ENCODE assay signal across 16 cellular contexts in the genomic region with DNA sequence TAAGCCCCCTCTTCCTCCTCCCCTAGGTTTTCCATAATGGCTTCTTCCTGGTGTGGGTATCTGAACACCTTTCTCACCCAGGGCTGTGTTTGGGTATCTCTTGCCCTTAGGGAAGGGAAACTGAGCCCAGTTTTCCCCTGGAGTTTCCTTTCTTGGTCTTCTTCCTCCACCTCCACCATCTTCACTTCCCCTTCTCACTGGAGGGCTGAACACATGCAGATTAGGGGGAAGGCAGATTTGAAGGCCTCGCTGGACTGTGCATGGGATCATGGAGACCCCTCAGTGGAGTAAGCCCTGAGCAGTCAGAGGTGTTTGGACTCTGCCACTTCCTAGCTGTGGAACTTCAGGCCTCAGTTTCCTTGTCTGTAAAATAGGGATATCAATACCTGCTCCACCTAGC. TPM values are rescaled to one million over a fixed set of nuclear protein-coding genes. Genes with fewer than 3 reads are reported as not detected.
DNase-seq lines count a peak whose midpoint lies in the region; ATAC-seq, FAIRE-seq and TF ChIP-seq lines count a peak whose summit lies in the region.
"Had no signal": no experiment of that assay in that cellular context is flagged by ENCODE, and none has a peak within 500 bp of the region (broad histone marks: within the 10 kb centered on the region; RNA-seq: fewer than 3 reads in every experiment).

No MANE protein-coding gene starts in this region.

- no peak overlapping the region for H3K4me2 ChIP-seq in HepG2 (ENCODE audit: low read depth, low read length)
- H3K4me2 ChIP-seq in OCI-LY3 (ENCODE audit: low read length): peak overlapping the region; percentile 58
- peak overlapping the region; percentile 71 for H3K4me2 ChIP-seq in neural progenitor cell

- TF ChIP-seq EP300 in HepG2 (IDR thresholded peaks at IDR 0.05; ENCODE audit: low read depth in 2 of 2, low read length in 2 of 2) (no peak), HepG2 (CRISPR knock-in tag; IDR thresholded peaks at IDR 0.05; ENCODE audit: borderline replicate concordance) (no peak), gastroesophageal sphincter (IDR thresholded peaks at IDR 0.05) (no peak)

- H3F3A ChIP-seq in neural progenitor cell (ENCODE audit: low read depth): peaks cover 60% of the 10 kb centered on the region

- H3K79me2 ChIP-seq in HepG2 (ENCODE audit: insufficient read depth, low read length) (peaks cover 55% of the 10 kb centered on the region), OCI-LY3 (ENCODE audit: low read length) (peaks cover 7% of the 10 kb centered on the region; the same call in 1 of the 2 replicates), neural progenitor cell (ENCODE audit: low read depth) (peaks cover 43% of the 10 kb centered on the region)

- peaks cover 8% of the 10 kb centered on the region for H3K27me3 Mint-ChIP-seq in neural progenitor cell (ENCODE audit: insufficient read depth, low read depth)
- H3K27me3 Mint-ChIP-seq: CD4-positive, alpha-beta memory T cell had no signal

- BruUV-seq in HepG2 (replicated peaks; lab: Mats Ljungman, UMichigan): no TSS peak

- no peak for FAIRE-seq in HepG2 (lab: Jason Lieb, UNC)
- FAIRE-seq: GM18507 had no signal

- H3K36me3 Mint-ChIP-seq in neural progenitor cell: peaks cover 38% of the 10 kb centered on the region
- H3K36me3 Mint-ChIP-seq in activated naive CD4-positive, alpha-beta T cell treated with anti-CD3 and anti-CD28 coated beads, Interleukin-2, amount 50 U/mL, for 72 hours: no peaks in the 10 kb centered on the region

- H2AFZ ChIP-seq in HepG2 (ENCODE audit: low read length) (no peak overlapping the region), OCI-LY3 (ENCODE audit: low read depth, low read length) (no peak overlapping the region), neural progenitor cell (replicated peaks) (no peak overlapping the region)

- TF ChIP-seq POLR2A in HepG2 (IDR thresholded peaks at IDR 0.05; ENCODE audit: insufficient read depth in 1 of 2, low read depth in 2 of 2, low read length in 2 of 2) (no peak), right lobe of liver (IDR thresholded peaks at IDR 0.05) (no peak), gastroesophageal sphincter (IDR thresholded peaks at IDR 0.05) (no peak)

- no peaks in the 10 kb centered on the region for H3K27me3 ChIP-seq in HepG2 (ENCODE audit: control insufficient read depth in 1 of 2, insufficient read depth in 2 of 2, low read length in 2 of 2)
- H3K27me3 ChIP-seq in right lobe of liver: no peaks in the 10 kb centered on the region
- no peaks in the 10 kb centered on the region for H3K27me3 ChIP-seq in OCI-LY3 (ENCODE audit: low read depth, low read length)
- H3K27me3 ChIP-seq in neural progenitor cell: no peaks in the 10 kb centered on the region
- no peaks in the 10 kb centered on the region for H3K27me3 ChIP-seq in gastroesophageal sphincter

- no peak overlapping the region for H3K4me3 ChIP-seq in HepG2 (replicated peaks in 1 of 3; ENCODE audit: insufficient read depth in 1 of 3, low read depth in 2 of 3, low read length in 3 of 3)
- H3K4me3 ChIP-seq in right lobe of liver: no peak overlapping the region
- peak overlapping the region; percentile 27; the same call in 1 of the 2 replicates for H3K4me3 ChIP-seq in OCI-LY3 (ENCODE audit: low read length)
- no peak overlapping the region for H3K4me3 ChIP-seq in neural progenitor cell
- H3K4me3 ChIP-seq in gastroesophageal sphincter: no peak overlapping the region
- H3K4me3 ChIP-seq: HAP-1 had no signal

- intact Hi-C loops in HepG2 (cut with micrococcal nuclease; ENCODE audit: unreplicated experiment): no loop called here
- intact Hi-C loops in right lobe of liver (cut with DNase I): no loop called here

- 96% methylated on average over 1 of the region's 1 CpG for WGBS in HepG2 (ENCODE audit: low lambda C conversion rate)
- WGBS in right lobe of liver (ENCODE audit: insufficient coverage, low coverage, low lambda C conversion rate, missing lambda C conversion rate): 83% methylated on average over 1 of the region's 1 CpG
- 100% methylated on average over 1 of the region's 1 CpG; no CpG with 5 or more reads in 1 of the 2 donors for WGBS in gastroesophageal sphincter (ENCODE audit: low coverage in 1 of 2), 2 donors

- ATAC-seq in HepG2 (no peak), right lobe of liver (no peak), GM19452 (IDR thresholded peaks at IDR 0.05; ENCODE audit: unreplicated experiment) (no peak), gastroesophageal sphincter (no peak)
- no peak for ATAC-seq in activated naive CD4-positive, alpha-beta T cell treated with anti-CD3 and anti-CD28 coated beads, Interleukin-2, amount 50 U/mL, for 72 hours

- no peak for TF ChIP-seq CTCF in HepG2 (CRISPR knock-in tag; IDR thresholded peaks at IDR 0.05)
- no peak for TF ChIP-seq CTCF in right lobe of liver (IDR thresholded peaks at IDR 0.05)
- no peak for TF ChIP-seq CTCF in OCI-LY3 (IDR thresholded peaks at IDR 0.05; ENCODE audit: low read depth, low read length)
- no peak for TF ChIP-seq CTCF in neural progenitor cell (IDR thresholded peaks at IDR 0.05)
- TF ChIP-seq CTCF in gastroesophageal sphincter (IDR thresholded peaks at IDR 0.05): no peak

- DNase-seq in HepG2 (ENCODE audit: low spot score) (no peak), right lobe of liver (no peak), neural progenitor cell (ENCODE audit: low spot score) (no peak)
- DNase-seq in activated CD4-positive, alpha-beta T cell treated with anti-CD3 and anti-CD28 coated beads for 1 hour: no peak
- DNase-seq in activated naive CD4-positive, alpha-beta T cell treated with anti-CD3 and anti-CD28 coated beads, Interleukin-2, amount 50 U/mL, for 72 hours (ENCODE audit: low spot score in 2 of 2): no peak
- DNase-seq: 8988T; C1 segment of cervical spinal cord; CD4-positive, alpha-beta memory T cell; DND-41; GF-D8; GOT3 had no signal

- peaks cover 42 to 65% of the 10 kb centered on the region in 2 experiments for H3K36me3 ChIP-seq in HepG2 (replicated peaks in 1 of 2; ENCODE audit: control insufficient read depth in 1 of 2, insufficient read depth in 2 of 2, low read length in 2 of 2)
- no peaks in the 10 kb centered on the region for H3K36me3 ChIP-seq in right lobe of liver
- peaks cover 14% of the 10 kb centered on the region for H3K36me3 ChIP-seq in OCI-LY3 (replicated peaks; ENCODE audit: low read depth, low read length)
- no peaks in the 10 kb centered on the region for H3K36me3 ChIP-seq in neural progenitor cell
- H3K36me3 ChIP-seq in gastroesophageal sphincter: peaks cover 0 to 29% of the 10 kb centered on the region in 2 donors

- H3K9ac ChIP-seq in HepG2 (ENCODE audit: insufficient read depth, low read depth, low read length) (no peak overlapping the region), OCI-LY3 (ENCODE audit: low read length) (no peak overlapping the region), neural progenitor cell (no peak overlapping the region)

- H3K27ac ChIP-seq in HepG2 (ENCODE audit: extremely low read length, insufficient read depth, low read length) (no peak overlapping the region), right lobe of liver (no peak overlapping the region), OCI-LY3 (ENCODE audit: low read length) (peak overlapping the region; percentile 40), neural progenitor cell (no peak overlapping the region), gastroesophageal sphincter (no peak overlapping the region)

- CTCF ChIA-PET in HepG2 (lab: Yijun Ruan, JAX; ENCODE audit: low intra/inter-chr PET ratio, low total read pairs): no interaction called here

- POLR2A ChIA-PET in HepG2 (lab: Yijun Ruan, JAX): interaction anchor here (1.2 kb wide), 1 partner anchor 19 kb away, joined by 4 read pairs; no protein-coding TSS in a partner anchor

- H3K27ac Mint-ChIP-seq in neural progenitor cell: no peak overlapping the region
- H3K27ac Mint-ChIP-seq in activated naive CD4-positive, alpha-beta T cell treated with anti-CD3 and anti-CD28 coated beads, Interleukin-2, amount 50 U/mL, for 72 hours: no peak overlapping the region
- H3K27ac Mint-ChIP-seq: CD4-positive, alpha-beta memory T cell had no signal

- H3K4me1 ChIP-seq in HepG2 (ENCODE audit: insufficient read depth, low read length): peaks cover 71% of the 10 kb centered on the region
- H3K4me1 ChIP-seq in right lobe of liver: peaks cover 0 to 34% (median 10%) of the 10 kb centered on the region in 4 donors
- peaks cover 36% of the 10 kb centered on the region for H3K4me1 ChIP-seq in OCI-LY3 (ENCODE audit: low read length)
- H3K4me1 ChIP-seq in neural progenitor cell: peaks cover 94% of the 10 kb centered on the region
- H3K4me1 ChIP-seq in gastroesophageal sphincter: peaks cover 0 to 38% (median 10%) of the 10 kb centered on the region in 3 donors

- no peak for TF ChIP-seq RAD21 in HepG2 (CRISPR knock-in tag; IDR thresholded peaks at IDR 0.05)

- in situ Hi-C loops in HepG2 (cut with HindIII; ENCODE audit: extremely low pct_ligation_motif_present, low pct_unique_long_range_greater_than_20kb): no loop called here

- H3K4me1 Mint-ChIP-seq in neural progenitor cell: peaks cover 90% of the 10 kb centered on the region

- no peaks in the 10 kb centered on the region for H3K9me3 Mint-ChIP-seq in neural progenitor cell
- no peaks in the 10 kb centered on the region for H3K9me3 Mint-ChIP-seq in activated naive CD4-positive, alpha-beta T cell treated with anti-CD3 and anti-CD28 coated beads, Interleukin-2, amount 50 U/mL, for 72 hours
- H3K9me3 Mint-ChIP-seq: CD4-positive, alpha-beta memory T cell had no signal

- no peaks in the 10 kb centered on the region for H3K9me3 ChIP-seq in HepG2 (ENCODE audit: low read length)
- H3K9me3 ChIP-seq in right lobe of liver: no peaks in the 10 kb centered on the region
- no peaks in the 10 kb centered on the region for H3K9me3 ChIP-seq in OCI-LY3 (ENCODE audit: insufficient read depth, low read length)
- no peaks in the 10 kb centered on the region for H3K9me3 ChIP-seq in neural progenitor cell (ENCODE audit: low read depth)
- no peaks in the 10 kb centered on the region for H3K9me3 ChIP-seq in gastroesophageal sphincter
- H3K9me3 ChIP-seq: HAP-1 had no signal

- no peak overlapping the region for H3K4me3 Mint-ChIP-seq in neural progenitor cell
- H3K4me3 Mint-ChIP-seq: CD4-positive, alpha-beta memory T cell had no signal

- no peaks in the 10 kb centered on the region; the same call in 1 of the 2 replicates for H4K20me1 ChIP-seq in HepG2 (ENCODE audit: insufficient read depth, low read length)
- no peaks in the 10 kb centered on the region for H4K20me1 ChIP-seq in OCI-LY3 (ENCODE audit: insufficient read depth, low read length)
- peaks cover 4% of the 10 kb centered on the region for H4K20me1 ChIP-seq in neural progenitor cell (ENCODE audit: low read depth)

RNA-seq across cellular contexts. Expression of a gene that starts 27.8 kb away (rescaled TPM):
- 11.0 TPM in 2 replicates for total RNA-seq in HepG2 (2016; rRNA removed; fragmentation: Illumina TruSeq; extraction: Trizol)
- total RNA-seq in HepG2 (2016; cell fraction: cytosol; rRNA removed; fragmentation: Illumina TruSeq; extraction: Trizol; ENCODE audit: low read depth): 2.8 and 3.0 TPM in 2 replicates
- 9.5 and 11.3 TPM in 2 replicates for total RNA-seq in HepG2 (2016; cell fraction: insoluble cytoplasmic fraction; rRNA removed; fragmentation: Illumina TruSeq; extraction: Trizol)
- 15.4 and 15.8 TPM in 2 replicates for total RNA-seq in HepG2 (2016; cell fraction: membrane; rRNA removed; fragmentation: Illumina TruSeq; extraction: Trizol)
- 14.9 TPM in 2 replicates for total RNA-seq in HepG2 (2016; cell fraction: nucleus; rRNA removed; fragmentation: Illumina TruSeq; extraction: Trizol)
- polyA plus RNA-seq in HepG2 (2011; rRNA removed): 12.4 and 15.9 TPM in 2 replicates
- 6.6 and 10.1 TPM in 2 replicates for polyA plus RNA-seq in HepG2 (2011; cell fraction: cytosol; rRNA removed)
- 47.8 and 59.4 TPM in 2 replicates for polyA plus RNA-seq in HepG2 (2011; cell fraction: nucleus; rRNA removed)
- polyA plus RNA-seq in HepG2 (2012): 53.6 and 69.1 TPM in 2 replicates
- 10.9 and 11.7 TPM in 2 replicates for polyA plus RNA-seq in HepG2 (2016; cell fraction: cytosol; fragmentation: Illumina TruSeq; extraction: Trizol; ENCODE audit: low read depth)
- polyA plus RNA-seq in HepG2 (2016; cell fraction: insoluble cytoplasmic fraction; fragmentation: Illumina TruSeq; extraction: Trizol; ENCODE audit: low read depth): 37.6 and 56.8 TPM in 2 replicates
- polyA plus RNA-seq in HepG2 (2016; cell fraction: membrane; fragmentation: Illumina TruSeq; extraction: Trizol; ENCODE audit: low read depth): 44.1 and 44.7 TPM in 2 replicates
- 75.1 and 80.7 TPM in 2 replicates for polyA plus RNA-seq in HepG2 (2016; cell fraction: nucleus; fragmentation: Illumina TruSeq; extraction: Trizol; ENCODE audit: insufficient read depth, low read depth)
- 3.3 and 26.4 TPM in 2 replicates for polyA minus RNA-seq in HepG2 (2011; rRNA and poly(A)+ RNA removed; ENCODE audit: low replicate concordance)
- 29.5 and 30.0 TPM in 2 replicates for polyA minus RNA-seq in HepG2 (2011; cell fraction: cytosol; rRNA and poly(A)+ RNA removed)
- polyA minus RNA-seq in HepG2 (2011; cell fraction: nucleus; rRNA and poly(A)+ RNA removed): 15.2 and 15.5 TPM in 2 replicates
- 10 to 100 TPM; 12.6 to 19.2 (median 14.9) TPM for total RNA-seq in right lobe of liver
- total RNA-seq in neural progenitor cell (ENCODE audit: low replicate concordance): 2.7 and 6.9 TPM in 2 replicates
- 10 to 100 TPM in 2 of 4 donors, 1 to 10 TPM in 2; 8.2 to 25.8 (median 11.7) TPM for total RNA-seq in gastroesophageal sphincter
- total RNA-seq in activated naive CD4-positive, alpha-beta T cell treated with anti-CD3 and anti-CD28 coated beads, Interleukin-2, amount 50 U/mL, for 72 hours: 10 to 100 TPM in 1 of 2 donors, 1 to 10 TPM in 1; 3.7 to 17.4 TPM
